ENCODE assay signal across 1 cellular context in genomic region chr13:93628136-93628535, GRCh38.
TF ChIP-seq lines count a peak whose summit lies in the region.

No MANE protein-coding gene starts in this region.

TF ChIP-seq in GM23338, 12 proteins besides CTCF, POLR2A, EP300 and RAD21 (continued from another document):
- peak; percentile 47; the same call in 1 of the 2 replicates for TF ChIP-seq ZNF462 (CRISPR knock-in tag; IDR thresholded peaks at IDR 0.05)
TF ChIP-seq in GM23338: peak in this region for 1.
